Comparison of ENCODE assay signal across 26 cellular contexts in genomic region chr4:141439223-141439622, GRCh38.
"Had no signal": no experiment of that assay in that cellular context is flagged by ENCODE, and none has a peak within 500 bp of the region (broad histone marks: within the 10 kb centered on the region; RNA-seq: fewer than 3 reads in every experiment).

No MANE protein-coding gene starts in this region.

- H3K36me3 ChIP-seq: stomach, suprapubic skin, thoracic aorta, thyroid gland, tibial artery, transverse colon, upper lobe of left lung, upper lobe of right lung, uterus, vagina had no signal

- DNase-seq: stimulated activated CD4-positive, alpha-beta T cell treated with anti-CD3 and anti-CD28 coated beads, Interleukin-2, amount 100 ng/mL, for 48 hours; stimulated activated CD4-positive, alpha-beta T cell treated with anti-CD3 and anti-CD28 coated beads, Interleukin-4, amount 100 ng/mL, for 1 hour; stimulated activated CD4-positive, alpha-beta T cell treated with anti-CD3 and anti-CD28 coated beads, Interleukin-4, amount 100 ng/mL, for 24 hours; stimulated activated CD4-positive, alpha-beta T cell treated with anti-CD3 and anti-CD28 coated beads, Interleukin-4, amount 100 ng/mL, for 4 hours; stimulated activated CD8-positive, alpha-beta memory T cell treated with anti-CD3 and anti-CD28 coated beads, Interleukin-4, amount 100 ng/mL, for 48 hours; stimulated activated naive B cell treated with anti-CD40 and anti-IgM and Interleukin-4, amounts not matched to agents 10 μg/mL and 1 μg/mL and 100 μg/mL, for 72 hours; stimulated activated naive CD4-positive, alpha-beta T cell; stimulated activated naive CD4-positive, alpha-beta T cell treated with Interleukin-2 at 50 U/mL for 16 hours; stimulated activated naive CD8-positive, alpha-beta T cell treated with anti-CD3 and anti-CD28 coated beads, Interleukin-15, amount 100 ng/mL, for 72 hours; stimulated activated naive CD8-positive, alpha-beta T cell treated with anti-CD3 and anti-CD28 coated beads, Interleukin-15, Interleukin-2, amounts not matched to agents 100 U/mL and 50 U/mL, for 24 hours; stomach; substantia nigra; testis; thyroid gland; tibial artery; transverse colon; trophoblast cell; upper lobe of left lung; upper lobe of right lung; uterus had no signal

- FAIRE-seq: urothelium cell line had no signal

- H3K9me3 ChIP-seq: stomach, suprapubic skin, testis, thoracic aorta, thyroid gland, tibial artery, transverse colon, upper lobe of left lung, upper lobe of right lung, uterus, vagina had no signal

- H3K27me3 ChIP-seq: stomach, suprapubic skin, testis, thyroid gland, tibial artery, transverse colon, upper lobe of left lung, upper lobe of right lung, uterus, vagina had no signal

- H3K4me1 ChIP-seq: stomach, suprapubic skin, testis, thyroid gland, tibial artery, transverse colon, upper lobe of left lung, upper lobe of right lung, uterus, vagina had no signal

- ATAC-seq: stimulated activated effector memory CD8-positive, alpha-beta T cell treated with anti-CD3 and anti-CD28 coated beads, Interleukin-12 subunit alpha, Interleukin-12 subunit beta, amount 100 ng/mL, for 72 hours; stimulated activated memory B cell treated with anti-CD40 and anti-IgM and Interleukin-4, amounts not matched to agents 10 μg/mL and 1 μg/mL and 100 μg/mL, for 72 hours; stimulated activated naive B cell treated with anti-CD40 and anti-IgM and Interleukin-4, amounts not matched to agents 10 μg/mL and 1 μg/mL and 100 μg/mL, for 72 hours; stimulated activated naive CD8-positive, alpha-beta T cell treated with anti-CD3 and anti-CD28 coated beads, Interleukin-15, amount 100 ng/mL, for 72 hours; stimulated activated naive CD8-positive, alpha-beta T cell treated with anti-CD3 and anti-CD28 coated beads, Interleukin-15, Interleukin-2, amounts not matched to agents 100 U/mL and 50 U/mL, for 24 hours; upper lobe of right lung had no signal

- H3K27ac ChIP-seq: stomach, suprapubic skin, testis, thoracic aorta, thyroid gland, tibial artery, transverse colon, upper lobe of left lung, upper lobe of right lung, uterus, vagina had no signal

- H3K4me3 ChIP-seq: stomach, suprapubic skin, testis, thoracic aorta, thyroid gland, tibial artery, transverse colon, upper lobe of left lung, upper lobe of right lung, uterus, vagina had no signal
